In the genomic region with DNA sequence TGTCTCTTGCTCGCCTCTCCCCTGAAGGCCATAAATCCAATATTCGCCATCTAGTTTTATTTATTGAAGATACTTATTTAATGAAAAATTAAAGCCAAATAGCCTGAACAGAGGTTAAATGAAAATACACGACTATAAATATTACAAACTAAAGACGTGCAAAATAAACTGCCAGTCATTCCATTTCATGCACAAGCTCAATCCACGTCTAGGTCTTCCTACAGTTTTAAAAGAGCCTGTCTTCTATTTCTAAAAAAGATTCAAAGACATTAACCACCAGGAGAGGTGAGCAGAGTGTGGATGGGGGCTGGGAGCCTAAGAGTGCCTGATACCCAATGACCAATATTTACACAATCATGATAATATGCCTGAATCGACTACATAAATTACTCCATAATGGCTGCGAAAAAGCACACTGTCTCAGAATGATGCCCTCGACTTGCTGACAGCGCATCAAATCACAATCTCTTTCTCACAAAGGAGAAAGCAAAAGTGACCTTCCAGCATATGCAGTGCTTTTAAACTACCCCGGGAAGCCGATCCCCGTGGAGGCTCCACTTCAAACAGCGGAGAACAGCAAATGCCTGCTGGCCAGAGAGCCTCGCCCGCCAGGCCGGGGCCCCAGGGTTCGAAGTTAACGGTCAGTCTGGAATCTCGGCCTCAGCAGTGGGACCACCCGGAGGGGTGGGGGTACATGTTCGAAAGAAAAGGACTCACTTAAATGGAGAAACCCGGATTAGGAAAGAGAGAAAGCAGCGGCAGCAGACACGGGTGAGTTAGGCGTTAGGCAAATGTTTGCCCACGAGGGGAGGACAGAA, we compare ENCODE assay signal across 8 cellular contexts. TPM values are rescaled to one million over a fixed set of nuclear protein-coding genes. Genes with fewer than 3 reads are reported as not detected.
DNase-seq lines count a peak whose midpoint lies in the region; ATAC-seq and TF ChIP-seq lines count a peak whose summit lies in the region.

No MANE protein-coding gene starts in this region.

- no peak for TF ChIP-seq CTCF in KMS-11 (conservative IDR thresholded peaks at IDR 0.05; ENCODE audit: low read depth, low read length)
- TF ChIP-seq CTCF in foreskin fibroblast (IDR thresholded peaks at IDR 0.05; ENCODE audit: low read depth, low read length): no peak

- H3K4me1 Mint-ChIP-seq in activated T-cell treated with anti-CD3 and anti-CD28 coated beads, Interleukin-2, amount 50 U/mL, for 24 hours (ENCODE audit: low read depth): peaks cover 52% of the 10 kb centered on the region

- peak overlapping the region; percentile 93 for H3K27ac Mint-ChIP-seq in activated T-cell treated with anti-CD3 and anti-CD28 coated beads, Interleukin-2, amount 50 U/mL, for 24 hours

- DNase-seq in EH (ENCODE audit: low read depth): peak; percentile 62
- peak; percentile 50 for DNase-seq in activated T-cell treated with anti-CD3 and anti-CD28 coated beads, Interleukin-2, amount 50 U/mL, for 24 hours
- DNase-seq in foreskin fibroblast: peak in 1 of 2 donors; percentile 52
- DNase-seq in occipital lobe (lab: John Stamatoyannopoulos, UW): peak; percentile 46
- DNase-seq in SIG-M5 treated with dmso at 0.1 percent for 504 hours (lab: John Stamatoyannopoulos, UW; ENCODE audit: unreplicated experiment): no peak
- no peak for DNase-seq in NCI-H2171 treated with DMSO at 0.1 percent for 48 hours (lab: John Stamatoyannopoulos, UW)

- no peak overlapping the region for H3K4me3 ChIP-seq in KMS-11 (IDR thresholded peaks at IDR 0.05; ENCODE audit: insufficient read depth, low read depth, low read length)
- H3K4me3 ChIP-seq in foreskin fibroblast (ENCODE audit: low read depth in 1 of 2, low read length in 2 of 2): peak overlapping the region; percentile 85 to 90

- no peaks in the 10 kb centered on the region for H3K27me3 Mint-ChIP-seq in activated T-cell treated with anti-CD3 and anti-CD28 coated beads, Interleukin-2, amount 50 U/mL, for 24 hours

- H3K9ac ChIP-seq in KMS-11: peak overlapping the region; percentile 80; the same call in 1 of the 2 replicates

- no peaks in the 10 kb centered on the region for H3K36me3 ChIP-seq in KMS-11 (ENCODE audit: insufficient read depth)

- no peaks in the 10 kb centered on the region for H4K20me1 ChIP-seq in KMS-11 (ENCODE audit: insufficient read depth)

- H3K27ac ChIP-seq in KMS-11: peak overlapping the region; percentile 98; the same call in 1 of the 2 replicates

- H2AFZ ChIP-seq in KMS-11 (ENCODE audit: low read depth): peak overlapping the region; percentile 47

- peak overlapping the region; percentile 20 for H3K4me2 ChIP-seq in KMS-11

- peaks cover 38% of the 10 kb centered on the region; the same call in 1 of the 2 replicates for H3K79me2 ChIP-seq in KMS-11 (ENCODE audit: insufficient read depth, low read depth)

- no peaks in the 10 kb centered on the region for H3K9me3 Mint-ChIP-seq in activated T-cell treated with anti-CD3 and anti-CD28 coated beads, Interleukin-2, amount 50 U/mL, for 24 hours

- no peaks in the 10 kb centered on the region for H3K27me3 ChIP-seq in KMS-11 (ENCODE audit: insufficient read depth, low read depth)

- H3K36me3 Mint-ChIP-seq in activated T-cell treated with anti-CD3 and anti-CD28 coated beads, Interleukin-2, amount 50 U/mL, for 24 hours (ENCODE audit: low read depth): peaks cover 44% of the 10 kb centered on the region

- peak overlapping the region; percentile 96 for H3K4me3 Mint-ChIP-seq in activated T-cell treated with anti-CD3 and anti-CD28 coated beads, Interleukin-2, amount 50 U/mL, for 24 hours

- ATAC-seq in GM21381 (IDR thresholded peaks at IDR 0.05; ENCODE audit: unreplicated experiment): no peak

- peaks cover 39% of the 10 kb centered on the region for H3K4me1 ChIP-seq in KMS-11 (ENCODE audit: low read depth, poor library complexity, severe bottlenecking)

RNA-seq across cellular contexts. Expression of a gene that starts 1.7 kb away (rescaled TPM):
- 46.6 TPM for total RNA-seq in occipital lobe

Comparison
In these comparisons a context has a peak if more than half of its experiments do, and no peak if none do; other contexts are left out.
1. DNase-seq: peak in EH (single experiment), activated T-cell treated with anti-CD3 and anti-CD28 coated beads, Interleukin-2, amount 50 U/mL, for 24 hours (single experiment) and occipital lobe (single experiment); none in SIG-M5 treated with dmso at 0.1 percent for 504 hours (single experiment) and NCI-H2171 treated with DMSO at 0.1 percent for 48 hours (single experiment).